8 cellular contexts compared by ENCODE assay signal in the genomic region with DNA sequence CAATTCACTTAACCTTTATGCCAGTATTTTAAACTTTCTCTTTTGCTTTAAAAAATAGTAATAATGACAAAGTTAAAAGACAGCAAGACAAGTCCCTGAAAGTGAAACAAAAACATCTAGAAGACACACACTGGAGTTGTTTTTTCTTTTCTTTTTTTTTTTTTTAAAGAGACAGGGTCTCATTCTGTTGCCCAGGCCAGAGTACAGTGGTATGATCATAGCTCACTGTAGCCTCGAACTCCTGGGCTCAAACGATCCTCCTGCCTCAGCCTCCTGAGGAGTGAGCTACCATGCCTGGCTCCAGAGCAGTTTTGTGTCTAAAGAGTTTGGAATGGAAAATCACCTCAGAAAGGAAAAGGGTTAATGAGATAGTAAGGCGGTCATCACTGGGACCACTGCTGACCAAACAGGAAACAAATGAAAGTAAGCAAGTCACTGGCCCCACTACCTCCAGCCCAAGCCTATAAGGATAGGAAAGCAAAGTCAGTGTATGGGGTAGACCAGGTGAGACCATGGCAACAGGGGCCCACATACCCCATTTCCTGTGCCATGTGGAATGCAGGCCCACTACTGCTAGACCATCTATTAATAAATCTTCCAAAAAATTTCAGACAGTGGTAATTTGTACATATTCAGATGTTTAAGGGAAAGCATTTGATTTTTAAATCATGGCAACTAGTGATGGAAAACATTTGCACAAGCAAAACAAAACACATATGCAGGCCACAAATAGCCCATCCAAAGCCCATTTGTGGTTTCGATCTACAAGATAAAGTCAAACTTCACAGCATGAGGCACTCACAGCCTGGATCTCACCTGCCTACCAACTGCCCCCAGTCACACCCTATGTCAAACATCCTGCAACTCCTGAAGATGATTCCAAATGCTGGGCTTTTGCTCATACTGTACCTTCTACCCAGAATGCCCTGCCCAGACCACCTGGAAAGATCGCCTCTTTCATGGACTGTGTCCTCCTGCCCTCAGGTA.
DNase-seq lines count a peak whose midpoint lies in the region; ATAC-seq lines count a peak whose summit lies in the region.

No MANE protein-coding gene starts in this region.

- H3K9me3 ChIP-seq in skeletal muscle satellite cell (replicated peaks; ENCODE audit: low read length), result no peaks in the 10 kb centered on the region

- H3K27me3 Mint-ChIP-seq in activated T-helper 2 cell treated with anti-CD3 and anti-CD28 coated beads, Interferon-gamma antibody, Interleukin-2, Interleukin-4, amounts not matched to agents 10 μg/mL and 5 μg/mL and 100 μg/mL, durations not matched to agents 14 hours and 24 hours and 36 hours (ENCODE audit: low read depth), result no peaks in the 10 kb centered on the region

- H3K9ac ChIP-seq in skeletal muscle satellite cell (ENCODE audit: low read depth, low read length), result peak overlapping the region; percentile 48

- peaks cover 30% of the 10 kb centered on the region for H3K9me3 Mint-ChIP-seq in activated T-helper 2 cell treated with anti-CD3 and anti-CD28 coated beads, Interferon-gamma antibody, Interleukin-2, Interleukin-4, amounts not matched to agents 10 μg/mL and 5 μg/mL and 100 μg/mL, durations not matched to agents 14 hours and 24 hours and 36 hours

- no peaks in the 10 kb centered on the region for H3K36me3 ChIP-seq in skeletal muscle satellite cell (ENCODE audit: insufficient read depth, low read length)

- intact Hi-C loops in activated T-helper 2 cell treated with anti-CD3 and anti-CD28 coated beads, Interferon-gamma antibody, Interleukin-2, Interleukin-4, amounts not matched to agents 10 μg/mL and 5 μg/mL and 100 μg/mL, durations not matched to agents 14 hours and 24 hours and 36 hours (cut with micrococcal nuclease), result no loop called here
- intact Hi-C loops in Right ventricle myocardium inferior (cut with DNase I), result no loop called here

- H3K36me3 Mint-ChIP-seq in activated T-helper 2 cell treated with anti-CD3 and anti-CD28 coated beads, Interferon-gamma antibody, Interleukin-2, Interleukin-4, amounts not matched to agents 10 μg/mL and 5 μg/mL and 100 μg/mL, durations not matched to agents 14 hours and 24 hours and 36 hours (ENCODE audit: low read depth), result peaks cover 23% of the 10 kb centered on the region

- ATAC-seq in HG02970 (IDR thresholded peaks at IDR 0.05; ENCODE audit: low FRiP score, unreplicated experiment) (peak; percentile 73), Right ventricle myocardium inferior (no peak)

- H3K4me3 Mint-ChIP-seq in activated T-helper 2 cell treated with anti-CD3 and anti-CD28 coated beads, Interferon-gamma antibody, Interleukin-2, Interleukin-4, amounts not matched to agents 10 μg/mL and 5 μg/mL and 100 μg/mL, durations not matched to agents 14 hours and 24 hours and 36 hours (ENCODE audit: low read depth), result peak overlapping the region; percentile 62

- H3K27me3 ChIP-seq in skeletal muscle satellite cell (ENCODE audit: control insufficient read depth, insufficient read depth, low read length), result no peaks in the 10 kb centered on the region

- H3K4me2 ChIP-seq in skeletal muscle satellite cell (ENCODE audit: low read length), result peak overlapping the region; percentile 39

- no peak overlapping the region for H3K4me3 ChIP-seq in skeletal muscle satellite cell (ENCODE audit: low read length)

- H3K4me1 ChIP-seq in skeletal muscle satellite cell (ENCODE audit: control insufficient read depth, insufficient read depth, low read length), result peaks cover 14% of the 10 kb centered on the region

- DNase-seq in NCI-H748 (lab: John Stamatoyannopoulos, UW; ENCODE audit: unreplicated experiment), result peak; percentile 3
- no peak for DNase-seq in NCI-H748 treated with DMSO at 0.1 percent for 48 hours (lab: John Stamatoyannopoulos, UW)
- DNase-seq in activated T-helper 2 cell treated with anti-CD3 and anti-CD28 coated beads, Interferon-gamma antibody, Interleukin-2, Interleukin-4, amounts not matched to agents 10 μg/mL and 5 μg/mL and 100 μg/mL, durations not matched to agents 14 hours and 24 hours and 36 hours (ENCODE audit: low spot score), result no peak
- no peak for DNase-seq in Right ventricle myocardium inferior (ENCODE audit: missing footprints)
- no peak for DNase-seq in NCI-H1417 treated with DMSO at 0.1 percent for 48 hours (lab: John Stamatoyannopoulos, UW)
- DNase-seq in mesenteric fat pad (ENCODE audit: low spot score), result no peak

- H3K4me1 Mint-ChIP-seq in activated T-helper 2 cell treated with anti-CD3 and anti-CD28 coated beads, Interferon-gamma antibody, Interleukin-2, Interleukin-4, amounts not matched to agents 10 μg/mL and 5 μg/mL and 100 μg/mL, durations not matched to agents 14 hours and 24 hours and 36 hours (ENCODE audit: low read depth), result peaks cover 33% of the 10 kb centered on the region

- H3K27ac Mint-ChIP-seq in activated T-helper 2 cell treated with anti-CD3 and anti-CD28 coated beads, Interferon-gamma antibody, Interleukin-2, Interleukin-4, amounts not matched to agents 10 μg/mL and 5 μg/mL and 100 μg/mL, durations not matched to agents 14 hours and 24 hours and 36 hours, result peak overlapping the region; percentile 91
